Comparison of ENCODE assay signal across 8 cellular contexts in genomic region chr1:39026051-39026946, GRCh38. TPM values are rescaled to one million over a fixed set of nuclear protein-coding genes. Genes with fewer than 3 reads are reported as not detected.
A peak's percentile ranks its signal among the peaks of the same experiment; 100 is the strongest.
DNase-seq lines count a peak whose midpoint lies in the region; ATAC-seq and TF ChIP-seq lines count a peak whose summit lies in the region.

NDUFS5 (plus strand) TSS chr1:39026350; CDS start chr1:39028725, 2,375 bp downstream.

- H3K4me1 ChIP-seq in GM23248 (ENCODE audit: insufficient read depth): peaks cover 5% of the 10 kb centered on the region

- TF ChIP-seq CTCF in RWPE1 (conservative IDR thresholded peaks at IDR 0.05; ENCODE audit: low read depth) (no peak), fibroblast of mammary gland (conservative IDR thresholded peaks at IDR 0.05; ENCODE audit: control insufficient read depth, insufficient read depth, low read depth, low read length) (no peak)

- no peaks in the 10 kb centered on the region for H4K20me1 ChIP-seq in GM23248 (ENCODE audit: insufficient read depth)

- peaks cover 10% of the 10 kb centered on the region for H3K4me1 Mint-ChIP-seq in activated T-helper 17 cell treated with anti-CD3 and anti-CD28 coated beads, Interleukin-2, amount 50 U/mL, for 72 hours
- peaks cover 10 to 43% (median 33%) of the 10 kb centered on the region in 4 donors for H3K4me1 Mint-ChIP-seq in naive thymus-derived CD8-positive, alpha-beta T cell
- H3K4me1 Mint-ChIP-seq in stimulated activated naive B cell treated with anti-CD40 and anti-IgM and Interleukin-4, amounts not matched to agents 10 μg/mL and 1 μg/mL and 100 μg/mL, for 72 hours: peaks cover 6 to 18% of the 10 kb centered on the region in 2 donors

- H3K79me2 ChIP-seq in GM23248 (ENCODE audit: insufficient read depth): peaks cover 46% of the 10 kb centered on the region

- H3K27me3 ChIP-seq in GM23248 (replicated peaks; ENCODE audit: insufficient read depth): no peaks in the 10 kb centered on the region

- H3K4me2 ChIP-seq in GM23248 (ENCODE audit: unreplicated experiment): peak within 1 kb of the TSS; percentile 93

- H3K9ac ChIP-seq in GM23248: peak within 1 kb of the TSS; percentile 100

- peak; percentile 93 for ATAC-seq in activated T-helper 17 cell treated with anti-CD3 and anti-CD28 coated beads, Interleukin-2, amount 50 U/mL, for 72 hours (replicated peaks)
- peak; percentile 89 to 92 for ATAC-seq in naive thymus-derived CD8-positive, alpha-beta T cell
- ATAC-seq in stimulated activated naive B cell treated with anti-CD40 and anti-IgM and Interleukin-4, amounts not matched to agents 10 μg/mL and 1 μg/mL and 100 μg/mL, for 72 hours (replicated peaks): peak; percentile 94

- peak within 1 kb of the TSS; percentile 96 for H3K4me3 ChIP-seq in GM23248
- H3K4me3 ChIP-seq in fibroblast of mammary gland (ENCODE audit: control insufficient read depth, low read depth, low read length): peak within 1 kb of the TSS; percentile 82

- H3K27ac Mint-ChIP-seq in activated T-helper 17 cell treated with anti-CD3 and anti-CD28 coated beads, Interleukin-2, amount 50 U/mL, for 72 hours: peak within 1 kb of the TSS; percentile 89
- H3K27ac Mint-ChIP-seq in naive thymus-derived CD8-positive, alpha-beta T cell: peak within 1 kb of the TSS; percentile 93 to 99 (median 98)
- H3K27ac Mint-ChIP-seq in stimulated activated naive B cell treated with anti-CD40 and anti-IgM and Interleukin-4, amounts not matched to agents 10 μg/mL and 1 μg/mL and 100 μg/mL, for 72 hours: peak within 1 kb of the TSS; percentile 97

- H3K9me3 ChIP-seq in GM23248 (ENCODE audit: low read depth): no peaks in the 10 kb centered on the region

- H3K27ac ChIP-seq in GM23248 (peak within 1 kb of the TSS; percentile 100), RWPE1 (peak within 1 kb of the TSS; percentile 95)

- no peaks in the 10 kb centered on the region for H3K27me3 Mint-ChIP-seq in activated T-helper 17 cell treated with anti-CD3 and anti-CD28 coated beads, Interleukin-2, amount 50 U/mL, for 72 hours
- H3K27me3 Mint-ChIP-seq in naive thymus-derived CD8-positive, alpha-beta T cell: peaks cover 0 to 2% (median 0%) of the 10 kb centered on the region in 5 donors
- H3K27me3 Mint-ChIP-seq in stimulated activated naive B cell treated with anti-CD40 and anti-IgM and Interleukin-4, amounts not matched to agents 10 μg/mL and 1 μg/mL and 100 μg/mL, for 72 hours: no peaks in the 10 kb centered on the region

- no peaks in the 10 kb centered on the region for H3K9me2 ChIP-seq in GM23248 (ENCODE audit: insufficient read depth)

- POLR2A ChIA-PET in RWPE1 (lab: Yijun Ruan, JAX; ENCODE audit: low non-redundant PET): interaction anchor here (0.5 to 1.2 kb wide), 5 partner anchors 9 to 516 kb away, joined by 3 to 11 read pairs (median 3); partner anchors contain the start of gene MYCBP
- POLR2A ChIA-PET in naive thymus-derived CD8-positive, alpha-beta T cell (lab: Charles Lee): interaction anchor here (0.6 to 2.3 kb wide), 11 partner anchors 8 to 533 kb away, joined by 3 to 14 read pairs (median 5); partner anchors contain the start of genes RHBDL2 and RRAGC

- 1% methylated on average over 51 of the region's 51 CpGs for WGBS in GM23248 (ENCODE audit: low coverage in 1 of 2, low lambda C conversion rate in 2 of 2, missing lambda C conversion rate in 2 of 2), 2 experiments

- in situ Hi-C loops in GM23248 (cut with MboI): no loop called here

- peaks cover 21% of the 10 kb centered on the region for H3F3A ChIP-seq in GM23248 (ENCODE audit: insufficient read depth)

- DNase-seq in DMS79 (lab: John Stamatoyannopoulos, UW) (peak; percentile 88), GM23248 (peak; percentile 98), LHCN-M2 (ENCODE audit: low read depth) (peak; percentile 73), RWPE1 (ENCODE audit: low spot score) (peak; percentile 78), fibroblast of mammary gland (ENCODE audit: low read depth) (peak; percentile 94)
- peak; percentile 68 to 90 (median 77) for DNase-seq in naive thymus-derived CD8-positive, alpha-beta T cell
- DNase-seq in stimulated activated naive B cell treated with anti-CD40 and anti-IgM and Interleukin-4, amounts not matched to agents 10 μg/mL and 1 μg/mL and 100 μg/mL, for 72 hours: peak; percentile 74

- peaks cover 17% of the 10 kb centered on the region for H3K36me3 ChIP-seq in GM23248 (ENCODE audit: low read depth)

- H3K36me3 Mint-ChIP-seq in activated T-helper 17 cell treated with anti-CD3 and anti-CD28 coated beads, Interleukin-2, amount 50 U/mL, for 72 hours (ENCODE audit: low read depth): peaks cover 47% of the 10 kb centered on the region
- peaks cover 2 to 31% (median 8%) of the 10 kb centered on the region in 3 donors for H3K36me3 Mint-ChIP-seq in naive thymus-derived CD8-positive, alpha-beta T cell
- H3K36me3 Mint-ChIP-seq in stimulated activated naive B cell treated with anti-CD40 and anti-IgM and Interleukin-4, amounts not matched to agents 10 μg/mL and 1 μg/mL and 100 μg/mL, for 72 hours: peaks cover 12 to 19% of the 10 kb centered on the region in 2 donors

- H3K9me3 Mint-ChIP-seq in activated T-helper 17 cell treated with anti-CD3 and anti-CD28 coated beads, Interleukin-2, amount 50 U/mL, for 72 hours: no peaks in the 10 kb centered on the region
- no peaks in the 10 kb centered on the region for H3K9me3 Mint-ChIP-seq in naive thymus-derived CD8-positive, alpha-beta T cell
- no peaks in the 10 kb centered on the region for H3K9me3 Mint-ChIP-seq in stimulated activated naive B cell treated with anti-CD40 and anti-IgM and Interleukin-4, amounts not matched to agents 10 μg/mL and 1 μg/mL and 100 μg/mL, for 72 hours

- peak within 1 kb of the TSS; percentile 99 for H2AFZ ChIP-seq in GM23248

- peak within 1 kb of the TSS; percentile 87 for H3K4me3 Mint-ChIP-seq in activated T-helper 17 cell treated with anti-CD3 and anti-CD28 coated beads, Interleukin-2, amount 50 U/mL, for 72 hours
- peak within 1 kb of the TSS; percentile 93 to 100 (median 96) for H3K4me3 Mint-ChIP-seq in naive thymus-derived CD8-positive, alpha-beta T cell
- peak within 1 kb of the TSS; percentile 87 to 90 for H3K4me3 Mint-ChIP-seq in stimulated activated naive B cell treated with anti-CD40 and anti-IgM and Interleukin-4, amounts not matched to agents 10 μg/mL and 1 μg/mL and 100 μg/mL, for 72 hours

- CTCF ChIA-PET in RWPE1 (lab: Yijun Ruan, JAX): interaction anchor here (0.6 to 1.1 kb wide), 2 partner anchors 18 to 512 kb away, joined by 3 to 11 read pairs; no protein-coding TSS in a partner anchor

RNA-seq across cellular contexts. Expression of gene NDUFS5, which starts in this region (rescaled TPM):
- total RNA-seq in GM23248 (2014; rRNA removed; shearing (Covaris generic)): 257 and 319 TPM in 2 replicates
- polyA plus RNA-seq in GM23248 (2016; fragmentation: Nextera tagmentation; extraction: Ambion mirVana): 602 and 606 TPM in 2 replicates
- total RNA-seq in LHCN-M2 (2014; rRNA removed): 124 and 236 TPM in 2 replicates
- polyA plus RNA-seq in LHCN-M2 (2012): 317 TPM
- 100 to 1,000 TPM; 114 to 199 TPM for total RNA-seq in activated T-helper 17 cell treated with anti-CD3 and anti-CD28 coated beads, Interleukin-2, amount 50 U/mL, for 72 hours
- 100 to 1,000 TPM; 104 to 118 TPM for total RNA-seq in naive thymus-derived CD8-positive, alpha-beta T cell
- 100 to 1,000 TPM; 614 to 657 (median 626) TPM for polyA plus RNA-seq in naive thymus-derived CD8-positive, alpha-beta T cell

Comparison
In these comparisons a context has a peak if more than half of its experiments do, and no peak if none do; other contexts are left out.
1. Peak in every context shown above with its lines: DNase-seq, ATAC-seq, H3K4me3 ChIP-seq and H3K27ac ChIP-seq.